Comparison of ENCODE assay signal across 8 cellular contexts in genomic region chr7:135274495-135275268, GRCh38.
DNase-seq lines count a peak whose midpoint lies in the region; ATAC-seq and TF ChIP-seq lines count a peak whose summit lies in the region.

No MANE protein-coding gene starts in this region.

- H3K9me3 Mint-ChIP-seq in memory B cell = peaks cover 3% of the 10 kb centered on the region

- H3K4me3 Mint-ChIP-seq in memory B cell = no peak overlapping the region

- peak; percentile 31 for DNase-seq in AG09319 (ENCODE audit: extremely low read depth, low read depth)
- peak; percentile 47 for DNase-seq in NCI-H526 treated with DMSO at 0.1 percent for 48 hours (lab: John Stamatoyannopoulos, UW)
- peak; percentile 62 to 68 for DNase-seq in activated CD4-positive, alpha-beta T cell treated with anti-CD3 and anti-CD28 coated beads, Interleukin-2, amount 50 U/mL, for 24 hours (ENCODE audit: low read depth in 1 of 2, low spot score in 1 of 2)
- DNase-seq in effector CD4-positive, alpha-beta T cell = peak; percentile 53
- DNase-seq in memory B cell (ENCODE audit: low spot score in 2 of 2) = peak; percentile 62 to 74
- peak; percentile 46 to 54 for DNase-seq in stimulated activated CD8-positive, alpha-beta memory T cell treated with anti-CD3 and anti-CD28 coated beads, Interleukin-15, amount 100 ng/mL, for 48 hours (ENCODE audit: low read depth in 2 of 2)

- peak; percentile 78 for TF ChIP-seq CTCF in AG09319 (IDR thresholded peaks at IDR 0.05; ENCODE audit: low read depth, low read length)

- ATAC-seq in GM18870 (IDR thresholded peaks at IDR 0.05; ENCODE audit: unreplicated experiment) = peak; percentile 77
- peak; percentile 84 for ATAC-seq in HG03460 (IDR thresholded peaks at IDR 0.05; ENCODE audit: unreplicated experiment)
- peak; percentile 74 for ATAC-seq in memory B cell (ENCODE audit: low read depth)

- H3K27ac Mint-ChIP-seq in memory B cell = no peak overlapping the region

- no peaks in the 10 kb centered on the region for H3K4me1 Mint-ChIP-seq in memory B cell

- no peaks in the 10 kb centered on the region for H3K36me3 Mint-ChIP-seq in memory B cell

- peaks cover 4% of the 10 kb centered on the region for H3K27me3 Mint-ChIP-seq in memory B cell

Comparison
In these comparisons a context has a peak if more than half of its experiments do, and no peak if none do; other contexts are left out.
1. Peak in every context shown above with its lines: DNase-seq and ATAC-seq.